In the genomic region with DNA sequence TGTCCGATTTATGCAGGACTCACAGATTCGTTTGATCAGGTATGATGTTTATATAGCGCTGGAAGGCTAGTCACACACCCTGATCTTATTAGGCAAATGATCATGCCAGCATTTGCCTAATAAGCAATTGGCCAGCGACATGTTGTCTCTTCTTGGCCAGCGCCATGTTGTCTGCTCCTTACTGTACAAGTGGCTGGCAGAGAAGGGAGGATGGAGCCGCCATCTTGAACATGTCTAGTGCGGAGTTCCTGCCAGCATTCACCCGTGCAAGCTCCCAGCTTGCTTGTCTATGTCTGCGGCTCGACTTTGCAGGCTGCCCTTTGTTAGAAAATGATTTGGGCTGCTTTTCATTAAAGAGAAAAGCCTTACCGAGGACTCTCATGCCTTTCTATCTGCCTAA, we compare ENCODE assay signal across 1 cellular context.
TF ChIP-seq lines count a peak whose summit lies in the region.

No MANE protein-coding gene starts in this region.

TF ChIP-seq in GM23338, 12 proteins besides CTCF, POLR2A, EP300 and RAD21 (continued from another document):
- TF ChIP-seq ZNF462 (CRISPR knock-in tag; IDR thresholded peaks at IDR 0.05) (no peak), EZH2 (IDR thresholded peaks at IDR 0.05; ENCODE audit: low read depth, unreplicated experiment) (no peak), EZH2phosphoT487 (IDR thresholded peaks at IDR 0.05; ENCODE audit: unreplicated experiment) (no peak), JUNB (IDR thresholded peaks at IDR 0.05; ENCODE audit: unreplicated experiment) (no peak), NANOG (IDR thresholded peaks at IDR 0.05; ENCODE audit: borderline replicate concordance) (no peak), ZNF114 (CRISPR knock-in tag; IDR thresholded peaks at IDR 0.05) (no peak)
- TF ChIP-seq, protein P1, sequence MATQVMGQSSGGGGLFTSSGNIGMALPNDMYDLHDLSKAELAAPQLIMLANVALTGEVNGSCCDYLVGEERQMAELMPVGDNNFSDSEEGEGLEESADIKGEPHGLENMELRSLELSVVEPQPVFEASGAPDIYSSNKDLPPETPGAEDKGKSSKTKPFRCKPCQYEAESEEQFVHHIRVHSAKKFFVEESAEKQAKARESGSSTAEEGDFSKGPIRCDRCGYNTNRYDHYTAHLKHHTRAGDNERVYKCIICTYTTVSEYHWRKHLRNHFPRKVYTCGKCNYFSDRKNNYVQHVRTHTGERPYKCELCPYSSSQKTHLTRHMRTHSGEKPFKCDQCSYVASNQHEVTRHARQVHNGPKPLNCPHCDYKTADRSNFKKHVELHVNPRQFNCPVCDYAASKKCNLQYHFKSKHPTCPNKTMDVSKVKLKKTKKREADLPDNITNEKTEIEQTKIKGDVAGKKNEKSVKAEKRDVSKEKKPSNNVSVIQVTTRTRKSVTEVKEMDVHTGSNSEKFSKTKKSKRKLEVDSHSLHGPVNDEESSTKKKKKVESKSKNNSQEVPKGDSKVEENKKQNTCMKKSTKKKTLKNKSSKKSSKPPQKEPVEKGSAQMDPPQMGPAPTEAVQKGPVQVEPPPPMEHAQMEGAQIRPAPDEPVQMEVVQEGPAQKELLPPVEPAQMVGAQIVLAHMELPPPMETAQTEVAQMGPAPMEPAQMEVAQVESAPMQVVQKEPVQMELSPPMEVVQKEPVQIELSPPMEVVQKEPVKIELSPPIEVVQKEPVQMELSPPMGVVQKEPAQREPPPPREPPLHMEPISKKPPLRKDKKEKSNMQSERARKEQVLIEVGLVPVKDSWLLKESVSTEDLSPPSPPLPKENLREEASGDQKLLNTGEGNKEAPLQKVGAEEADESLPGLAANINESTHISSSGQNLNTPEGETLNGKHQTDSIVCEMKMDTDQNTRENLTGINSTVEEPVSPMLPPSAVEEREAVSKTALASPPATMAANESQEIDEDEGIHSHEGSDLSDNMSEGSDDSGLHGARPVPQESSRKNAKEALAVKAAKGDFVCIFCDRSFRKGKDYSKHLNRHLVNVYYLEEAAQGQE (IDR thresholded peaks at IDR 0.05; ENCODE audit: unreplicated experiment) = no peak
- TF ChIP-seq, protein P2, sequence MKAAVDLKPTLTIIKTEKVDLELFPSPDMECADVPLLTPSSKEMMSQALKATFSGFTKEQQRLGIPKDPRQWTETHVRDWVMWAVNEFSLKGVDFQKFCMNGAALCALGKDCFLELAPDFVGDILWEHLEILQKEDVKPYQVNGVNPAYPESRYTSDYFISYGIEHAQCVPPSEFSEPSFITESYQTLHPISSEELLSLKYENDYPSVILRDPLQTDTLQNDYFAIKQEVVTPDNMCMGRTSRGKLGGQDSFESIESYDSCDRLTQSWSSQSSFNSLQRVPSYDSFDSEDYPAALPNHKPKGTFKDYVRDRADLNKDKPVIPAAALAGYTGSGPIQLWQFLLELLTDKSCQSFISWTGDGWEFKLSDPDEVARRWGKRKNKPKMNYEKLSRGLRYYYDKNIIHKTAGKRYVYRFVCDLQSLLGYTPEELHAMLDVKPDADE (IDR thresholded peaks at IDR 0.05) = no peak
